Comparison of ENCODE assay signal across 18 cellular contexts in genomic region chr11:36346562-36347383, GRCh38. TPM values are rescaled to one million over a fixed set of nuclear protein-coding genes. Genes with fewer than 3 reads are reported as not detected.
DNase-seq lines count a peak whose midpoint lies in the region; ATAC-seq and TF ChIP-seq lines count a peak whose summit lies in the region.
"Had no signal": no experiment of that assay in that cellular context is flagged by ENCODE, and none has a peak within 500 bp of the region (broad histone marks: within the 10 kb centered on the region; RNA-seq: fewer than 3 reads in every experiment).

No MANE protein-coding gene starts in this region.

- H3K27me3 Mint-ChIP-seq in stimulated activated naive CD8-positive, alpha-beta T cell treated with anti-CD3 and anti-CD28 coated beads, Interleukin-15, Interleukin-2, amounts not matched to agents 100 ng/mL and 50 ng/mL, for 24 hours = peaks cover 43% of the 10 kb centered on the region

- H3K4me1 ChIP-seq in OCI-LY3 (ENCODE audit: low read length) (peaks cover 21% of the 10 kb centered on the region), hepatocyte (ENCODE audit: insufficient read depth) (peaks cover 5% of the 10 kb centered on the region)

- H4K20me1 ChIP-seq in OCI-LY3 (ENCODE audit: insufficient read depth, low read length) (no peaks in the 10 kb centered on the region), hepatocyte (ENCODE audit: insufficient read depth, poor library complexity, severe bottlenecking) (no peaks in the 10 kb centered on the region)

- no peak overlapping the region for H3K9ac ChIP-seq in OCI-LY3 (ENCODE audit: low read length)

- peaks cover 46% of the 10 kb centered on the region for H3K4me1 Mint-ChIP-seq in stimulated activated naive CD8-positive, alpha-beta T cell treated with anti-CD3 and anti-CD28 coated beads, Interleukin-15, Interleukin-2, amounts not matched to agents 100 ng/mL and 50 ng/mL, for 24 hours (ENCODE audit: low read depth)
- H3K4me1 Mint-ChIP-seq: IgD-negative memory B cell had no signal

- H3K79me2 ChIP-seq in OCI-LY3 (ENCODE audit: low read length) (no peaks in the 10 kb centered on the region), hepatocyte (no peaks in the 10 kb centered on the region)

- peak overlapping the region; percentile 6 for H3K4me3 Mint-ChIP-seq in stimulated activated naive CD8-positive, alpha-beta T cell treated with anti-CD3 and anti-CD28 coated beads, Interleukin-15, Interleukin-2, amounts not matched to agents 100 ng/mL and 50 ng/mL, for 24 hours
- H3K4me3 Mint-ChIP-seq: CD4-positive, CD25-positive, alpha-beta regulatory T cell; IgD-negative memory B cell had no signal

- H3K27ac ChIP-seq in OCI-LY3 (ENCODE audit: low read length) (peak overlapping the region; percentile 29; the same call in 1 of the 2 replicates), hepatocyte (peak overlapping the region; percentile 97)

- no peaks in the 10 kb centered on the region for H3K9me3 Mint-ChIP-seq in stimulated activated naive CD8-positive, alpha-beta T cell treated with anti-CD3 and anti-CD28 coated beads, Interleukin-15, Interleukin-2, amounts not matched to agents 100 ng/mL and 50 ng/mL, for 24 hours
- H3K9me3 Mint-ChIP-seq: IgD-negative memory B cell had no signal

- H3K4me2 ChIP-seq in OCI-LY3 (ENCODE audit: low read length) (peak overlapping the region; percentile 57), hepatocyte (no peak overlapping the region)

- H2AFZ ChIP-seq in OCI-LY3 (ENCODE audit: low read depth, low read length) (no peak overlapping the region), hepatocyte (no peak overlapping the region)

- 86% methylated on average over 5 of the region's 5 CpGs for WGBS in hepatocyte (ENCODE audit: low lambda C conversion rate, missing lambda C conversion rate)

- H3K9me3 ChIP-seq in OCI-LY3 (ENCODE audit: insufficient read depth, low read length) (no peaks in the 10 kb centered on the region), hepatocyte (ENCODE audit: low read depth) (no peaks in the 10 kb centered on the region)

- TF ChIP-seq CTCF in OCI-LY3 (IDR thresholded peaks at IDR 0.05; ENCODE audit: low read depth, low read length) (no peak), hepatocyte (IDR thresholded peaks at IDR 0.05; ENCODE audit: poor library complexity) (no peak)

- ATAC-seq in stimulated activated naive CD8-positive, alpha-beta T cell treated with anti-CD3 and anti-CD28 coated beads, Interleukin-15, Interleukin-2, amounts not matched to agents 100 U/mL and 50 U/mL, for 24 hours = no peak
- ATAC-seq in HG03196 (IDR thresholded peaks at IDR 0.05; ENCODE audit: unreplicated experiment) (no peak), Right ventricle myocardium superior (ENCODE audit: poor library complexity) (no peak)
- ATAC-seq: Panc1, SK-N-SH treated with all-trans-retinoic acid at 6 μM for 48 hours had no signal

- DNase-seq in stimulated activated naive CD8-positive, alpha-beta T cell treated with anti-CD3 and anti-CD28 coated beads, Interleukin-15, Interleukin-2, amounts not matched to agents 100 U/mL and 50 U/mL, for 24 hours = no peak
- DNase-seq in hepatocyte (ENCODE audit: low spot score) (no peak), NCI-H128 (lab: John Stamatoyannopoulos, UW; ENCODE audit: unreplicated experiment) (no peak), Right ventricle myocardium superior (no peak)
- DNase-seq: ACHN; CD4-positive, CD25-positive, alpha-beta regulatory T cell; H7; MV-4-11; NCI-H1436 treated with DMSO at 0.1 percent for 48 hours; NCI-H345; NCI-H774; SHP77 had no signal

- H3K36me3 Mint-ChIP-seq in stimulated activated naive CD8-positive, alpha-beta T cell treated with anti-CD3 and anti-CD28 coated beads, Interleukin-15, Interleukin-2, amounts not matched to agents 100 ng/mL and 50 ng/mL, for 24 hours (ENCODE audit: low read depth) = no peaks in the 10 kb centered on the region
- H3K36me3 Mint-ChIP-seq: CD4-positive, CD25-positive, alpha-beta regulatory T cell; IgD-negative memory B cell had no signal

- H3K4me3 ChIP-seq in OCI-LY3 (ENCODE audit: low read length) = peak overlapping the region; percentile 10; the same call in 1 of the 2 replicates
- H3K4me3 ChIP-seq in hepatocyte = no peak overlapping the region

- H3K36me3 ChIP-seq in OCI-LY3 (replicated peaks; ENCODE audit: low read depth, low read length) (no peaks in the 10 kb centered on the region), hepatocyte (replicated peaks; ENCODE audit: insufficient read depth, low read depth) (no peaks in the 10 kb centered on the region)

- intact Hi-C loops in Right ventricle myocardium superior (cut with DNase I) = no loop called here

- peak overlapping the region; percentile 56 for H3K27ac Mint-ChIP-seq in stimulated activated naive CD8-positive, alpha-beta T cell treated with anti-CD3 and anti-CD28 coated beads, Interleukin-15, Interleukin-2, amounts not matched to agents 100 ng/mL and 50 ng/mL, for 24 hours
- H3K27ac Mint-ChIP-seq: IgD-negative memory B cell had no signal

- H3K9me2 ChIP-seq in hepatocyte (replicated peaks; ENCODE audit: insufficient read depth) = no peaks in the 10 kb centered on the region

- H3K27me3 ChIP-seq in OCI-LY3 (ENCODE audit: low read depth, low read length) (no peaks in the 10 kb centered on the region), hepatocyte (no peaks in the 10 kb centered on the region)

RNA-seq across cellular contexts. Expression of gene PRR5L, which starts 50.7 kb away (rescaled TPM):
- total RNA-seq in hepatocyte (4.5 and 7.5 TPM in 2 replicates), Right ventricle myocardium superior (1.5 TPM)
- 0.99 and 3.1 TPM in 2 replicates for polyA plus RNA-seq in hepatocyte

RNA-seq across cellular contexts. Expression of gene COMMD9, which starts 57.5 kb away (rescaled TPM):
- total RNA-seq in hepatocyte (50.3 and 55.4 TPM in 2 replicates), Right ventricle myocardium superior (56.2 TPM)
- 95.3 and 96.9 TPM in 2 replicates for polyA plus RNA-seq in hepatocyte
